24 cellular contexts compared by ENCODE assay signal in genomic region chr20:3865152-3865886, GRCh38.
"Had no signal": no experiment of that assay in that cellular context is flagged by ENCODE, and none has a peak within 500 bp of the region (broad histone marks: within the 10 kb centered on the region; RNA-seq: fewer than 3 reads in every experiment).

No MANE protein-coding gene starts in this region.

- H3K4me3 ChIP-seq: hepatocyte, left ventricle myocardium inferior, lung, mucosa of descending colon, right atrium auricular region, sigmoid colon, spleen, suprapubic skin, thoracic aorta, tibial artery, uterus had no signal

- H3K9me3 Mint-ChIP-seq: naive thymus-derived CD4-positive, alpha-beta T cell; natural killer cell treated with Interleukin-12 subunit alpha and Interleukin-12 subunit beta and Interleukin-15 and Interleukin-18, amount 100 ng/mL, for 72 hours; stimulated activated effector memory CD8-positive, alpha-beta T cell treated with anti-CD3 and anti-CD28 coated beads, Interleukin-12 subunit alpha, Interleukin-12 subunit beta, amount 100 ng/mL, for 72 hours; stimulated activated naive CD8-positive, alpha-beta T cell treated with anti-CD3 and anti-CD28 coated beads, Interleukin-15, Interleukin-2, amounts not matched to agents 100 ng/mL and 50 ng/mL, for 24 hours; type B pancreatic cell had no signal

- H3K4me1 ChIP-seq: parathyroid adenoma, right atrium auricular region, sigmoid colon, tibial artery, uterus had no signal

- H3K27ac ChIP-seq: hepatocyte, left ventricle myocardium inferior, parathyroid adenoma, right atrium auricular region, sigmoid colon, suprapubic skin, thoracic aorta, tibial artery, uterus had no signal

- ATAC-seq: mucosa of descending colon; naive thymus-derived CD4-positive, alpha-beta T cell; natural killer cell treated with Interleukin-12 subunit alpha and Interleukin-12 subunit beta and Interleukin-15 and Interleukin-18, amount 100 ng/mL, for 72 hours; stimulated activated effector memory CD8-positive, alpha-beta T cell treated with anti-CD3 and anti-CD28 coated beads, Interleukin-12 subunit alpha, Interleukin-12 subunit beta, amount 100 ng/mL, for 72 hours had no signal

- H3K79me2 ChIP-seq: hepatocyte, parathyroid adenoma had no signal

- H3K4me2 ChIP-seq: hepatocyte had no signal

- H2AFZ ChIP-seq: hepatocyte, parathyroid adenoma had no signal

- H3K36me3 Mint-ChIP-seq: natural killer cell treated with Interleukin-12 subunit alpha and Interleukin-12 subunit beta and Interleukin-15 and Interleukin-18, amount 100 ng/mL, for 72 hours had no signal

- H3K9me3 ChIP-seq: left ventricle myocardium inferior, mucosa of descending colon, right atrium auricular region, sigmoid colon, spleen, suprapubic skin, thoracic aorta, tibial artery, uterus had no signal

- DNase-seq: islet precursor cell; left ventricle myocardium inferior; mesendoderm; midbrain; mucosa of descending colon; naive thymus-derived CD4-positive, alpha-beta T cell; sigmoid colon; small intestine; spleen; stimulated activated CD4-positive, alpha-beta T cell treated with anti-CD3 and anti-CD28 coated beads, Interleukin-4, amount 100 ng/mL, for 24 hours; stimulated activated naive CD4-positive, alpha-beta T cell; tibial artery had no signal

- H3K27me3 ChIP-seq: hepatocyte, right atrium auricular region, sigmoid colon, spleen, suprapubic skin, tibial artery, uterus had no signal

- H3K27ac Mint-ChIP-seq: naive thymus-derived CD4-positive, alpha-beta T cell; natural killer cell treated with Interleukin-12 subunit alpha and Interleukin-12 subunit beta and Interleukin-15 and Interleukin-18, amount 100 ng/mL, for 72 hours; progenitor cell of endocrine pancreas; stimulated activated naive CD8-positive, alpha-beta T cell treated with anti-CD3 and anti-CD28 coated beads, Interleukin-15, Interleukin-2, amounts not matched to agents 100 ng/mL and 50 ng/mL, for 24 hours; type B pancreatic cell had no signal

- H3K4me3 Mint-ChIP-seq: naive thymus-derived CD4-positive, alpha-beta T cell; natural killer cell treated with Interleukin-12 subunit alpha and Interleukin-12 subunit beta and Interleukin-15 and Interleukin-18, amount 100 ng/mL, for 72 hours; stimulated activated effector memory CD8-positive, alpha-beta T cell treated with anti-CD3 and anti-CD28 coated beads, Interleukin-12 subunit alpha, Interleukin-12 subunit beta, amount 100 ng/mL, for 72 hours; stimulated activated naive CD8-positive, alpha-beta T cell treated with anti-CD3 and anti-CD28 coated beads, Interleukin-15, Interleukin-2, amounts not matched to agents 100 ng/mL and 50 ng/mL, for 24 hours; type B pancreatic cell had no signal

- H3K27me3 Mint-ChIP-seq: naive thymus-derived CD4-positive, alpha-beta T cell; natural killer cell treated with Interleukin-12 subunit alpha and Interleukin-12 subunit beta and Interleukin-15 and Interleukin-18, amount 100 ng/mL, for 72 hours; progenitor cell of endocrine pancreas; stimulated activated naive CD8-positive, alpha-beta T cell treated with anti-CD3 and anti-CD28 coated beads, Interleukin-15, Interleukin-2, amounts not matched to agents 100 ng/mL and 50 ng/mL, for 24 hours; type B pancreatic cell had no signal
